ENCODE assay signal across 5 cellular contexts in genomic region chr10:92411406-92411805, GRCh38.
"Had no signal": no experiment of that assay in that cellular context is flagged by ENCODE, and none has a peak within 500 bp of the region (broad histone marks: within the 10 kb centered on the region; RNA-seq: fewer than 3 reads in every experiment).

No MANE protein-coding gene starts in this region.

- DNase-seq: GM23248, H9, HCEC 1CT, KBM-7 had no signal

- ATAC-seq: HepG2 had no signal
